9 cellular contexts compared by ENCODE assay signal in genomic region chr14:100439781-100440180, GRCh38.
DNase-seq lines count a peak whose midpoint lies in the region; ATAC-seq and TF ChIP-seq lines count a peak whose summit lies in the region.
"Had no signal": no experiment of that assay in that cellular context is flagged by ENCODE, and none has a peak within 500 bp of the region (broad histone marks: within the 10 kb centered on the region; RNA-seq: fewer than 3 reads in every experiment).

No MANE protein-coding gene starts in this region.

- 51% methylated on average over 6 of the region's 6 CpGs for WGBS in right cardiac atrium
- 12 to 59% methylated on average over 6 of the region's 6 CpGs for WGBS in sigmoid colon, 2 donors
- WGBS in mesendoderm (ENCODE audit: extremely low coverage, insufficient coverage, low lambda C conversion rate) = no CpG with 5 or more reads among the region's 6 CpGs

- no peaks in the 10 kb centered on the region for H3K9me3 ChIP-seq in right cardiac atrium (ENCODE audit: control insufficient read depth, low read length)
- no peaks in the 10 kb centered on the region for H3K9me3 ChIP-seq in sigmoid colon

- H3K27me3 ChIP-seq in brain microvascular endothelial cell (replicated peaks) = no peaks in the 10 kb centered on the region
- H3K27me3 ChIP-seq in right cardiac atrium (ENCODE audit: control insufficient read depth, insufficient read depth) = no peaks in the 10 kb centered on the region
- no peaks in the 10 kb centered on the region for H3K27me3 ChIP-seq in sigmoid colon
- H3K27me3 ChIP-seq in mesendoderm (ENCODE audit: insufficient read depth, low read length, poor library complexity) = no peaks in the 10 kb centered on the region

- H3K36me3 ChIP-seq in brain microvascular endothelial cell (replicated peaks) (no peaks in the 10 kb centered on the region), sigmoid colon (no peaks in the 10 kb centered on the region), mesendoderm (ENCODE audit: control insufficient read depth, insufficient read depth, low read length) (no peaks in the 10 kb centered on the region)

- no peak overlapping the region for H3K56ac ChIP-seq in mesendoderm (ENCODE audit: low read length)

- ATAC-seq in right cardiac atrium = peak; percentile 53 to 79
- ATAC-seq in GM19397 (IDR thresholded peaks at IDR 0.05; ENCODE audit: unreplicated experiment) = no peak

- no peak for TF ChIP-seq EP300 in sigmoid colon (IDR thresholded peaks at IDR 0.05)

- no peak overlapping the region for H3K4me2 ChIP-seq in mesendoderm (ENCODE audit: low read length)

- H3K79me2 ChIP-seq in mesendoderm (ENCODE audit: control insufficient read depth, insufficient read depth, low read length) = no peaks in the 10 kb centered on the region

- intact Hi-C loops in right cardiac atrium (cut with DNase I) = loop anchor here in 2 of 4 donors (2.0 to 10.0 kb wide), 2 partner anchors 205 to 225 kb away; no protein-coding TSS in a partner anchor
- intact Hi-C loops in sigmoid colon (cut with DNase I) = no loop called here

- no peak overlapping the region for H2BK5ac ChIP-seq in mesendoderm (ENCODE audit: low read length)

- in situ Hi-C loops in brain microvascular endothelial cell (cut with HindIII; ENCODE audit: low pct_ligation_motif_present, low sequenced_read_pairs) = no loop called here

- H3K9ac ChIP-seq in mesendoderm (ENCODE audit: low read length) = no peak overlapping the region

- no peak overlapping the region for H2AK5ac ChIP-seq in mesendoderm (ENCODE audit: low read length)

- H3K79me1 ChIP-seq in mesendoderm (ENCODE audit: low read length) = no peaks in the 10 kb centered on the region

- DNase-seq in LoVo (ENCODE audit: low spot score) = peak; percentile 41
- no peak for DNase-seq in brain microvascular endothelial cell
- peak; percentile 70 to 87 (median 76) for DNase-seq in right cardiac atrium
- DNase-seq in stimulated activated CD8-positive, alpha-beta memory T cell treated with anti-CD3 and anti-CD28 coated beads, Interleukin-4, amount 100 ng/mL, for 48 hours = peak; percentile 20
- no peak for DNase-seq in 8988T
- DNase-seq in sigmoid colon = no peak
- no peak for DNase-seq in mesendoderm

- no peak overlapping the region for H2BK15ac ChIP-seq in mesendoderm (replicated peaks; ENCODE audit: low read depth)

- peak overlapping the region; percentile 6 for H3K27ac ChIP-seq in brain microvascular endothelial cell
- peak overlapping the region; percentile 71 for H3K27ac ChIP-seq in right cardiac atrium (ENCODE audit: low read length)
- H3K27ac ChIP-seq in sigmoid colon = peak overlapping the region in 1 of 4 donors; percentile 31
- H3K27ac ChIP-seq in mesendoderm (ENCODE audit: low read depth, low read length) = no peak overlapping the region
- H3K27ac ChIP-seq: HL-60 had no signal

- no peak overlapping the region for H3K23ac ChIP-seq in mesendoderm (ENCODE audit: low read length)

- TF ChIP-seq CTCF in brain microvascular endothelial cell (IDR thresholded peaks at IDR 0.05; ENCODE audit: low read depth, low read length, missing control alignments) (no peak), sigmoid colon (IDR thresholded peaks at IDR 0.05) (no peak)

- no peak overlapping the region for H2BK120ac ChIP-seq in mesendoderm (ENCODE audit: low read depth, low read length)

- H3K4me3 ChIP-seq in brain microvascular endothelial cell (ENCODE audit: low read depth, low read length) = no peak overlapping the region
- H3K4me3 ChIP-seq in right cardiac atrium (ENCODE audit: low read length) = no peak overlapping the region
- no peak overlapping the region for H3K4me3 ChIP-seq in sigmoid colon
- no peak overlapping the region for H3K4me3 ChIP-seq in mesendoderm (ENCODE audit: low read length)

- H3K4ac ChIP-seq in mesendoderm (ENCODE audit: low read depth, low read length) = no peak overlapping the region

- no peak overlapping the region for H4K5ac ChIP-seq in mesendoderm (ENCODE audit: low read length)

- no peak for TF ChIP-seq POLR2A in sigmoid colon (IDR thresholded peaks at IDR 0.05)

- no peak overlapping the region for H4K8ac ChIP-seq in mesendoderm (ENCODE audit: low read depth, low read length)

- H3K4me1 ChIP-seq in right cardiac atrium (ENCODE audit: control insufficient read depth, insufficient read depth, low read length) (peaks cover 2% of the 10 kb centered on the region), sigmoid colon (peaks cover 0 to 36% (median 21%) of the 10 kb centered on the region in 4 donors), mesendoderm (ENCODE audit: control insufficient read depth, low read depth, low read length) (no peaks in the 10 kb centered on the region)

- no peak overlapping the region for H3K18ac ChIP-seq in mesendoderm (ENCODE audit: low read length)

Comparison
In these comparisons a context has a peak if more than half of its experiments do, and no peak if none do; other contexts are left out.
1. DNase-seq: peak in LoVo (single experiment), right cardiac atrium (3 of 3) and stimulated activated CD8-positive, alpha-beta memory T cell treated with anti-CD3 and anti-CD28 coated beads, Interleukin-4, amount 100 ng/mL, for 48 hours (single experiment); none in brain microvascular endothelial cell (single experiment), 8988T (single experiment), sigmoid colon (single experiment) and mesendoderm (single experiment).